Comparison of ENCODE assay signal across 1 cellular context in genomic region chr9:127422787-127423186, GRCh38.
TF ChIP-seq lines count a peak whose summit lies in the region.

No MANE protein-coding gene starts in this region.

TF ChIP-seq in SK-N-SH, 30 proteins besides CTCF, POLR2A, EP300 and RAD21 (continued from another document):
- no peak for TF ChIP-seq REST (IDR thresholded peaks at IDR 0.05; ENCODE audit: low read depth, low read length)
- no peak for TF ChIP-seq ELF1 (IDR thresholded peaks at IDR 0.05)
- no peak for TF ChIP-seq TCF12 (IDR thresholded peaks at IDR 0.05)
- TF ChIP-seq SMC3 (IDR thresholded peaks at IDR 0.05; ENCODE audit: low read depth, low read length), result no peak
- TF ChIP-seq USF2 (IDR thresholded peaks at IDR 0.05; ENCODE audit: borderline replicate concordance, low read depth, low read length), result no peak
- TF ChIP-seq EZH2phosphoT487 (IDR thresholded peaks at IDR 0.05; ENCODE audit: borderline replicate concordance, low read depth), result no peak
